ENCODE assay signal across 8 cellular contexts in genomic region chr4:1337376-1337831, GRCh38. TPM values are rescaled to one million over a fixed set of nuclear protein-coding genes. Genes with fewer than 3 reads are reported as not detected.
DNase-seq lines count a peak whose midpoint lies in the region; ATAC-seq and TF ChIP-seq lines count a peak whose summit lies in the region.

No MANE protein-coding gene starts in this region.

- H3K9ac ChIP-seq in DND-41 (ENCODE audit: low read depth, low read length) (no peak overlapping the region), mesenchymal stem cell (ENCODE audit: low read length) (no peak overlapping the region)

- H2BK12ac ChIP-seq in mesenchymal stem cell (ENCODE audit: low read length in 2 of 2): no peak overlapping the region

- no peak overlapping the region for H2BK5ac ChIP-seq in mesenchymal stem cell (ENCODE audit: low read depth, low read length, poor library complexity, severe bottlenecking)

- H4K20me1 ChIP-seq in DND-41 (ENCODE audit: insufficient read depth, low read length): peaks cover 18% of the 10 kb centered on the region; the same call in 1 of the 2 replicates

- ATAC-seq in DND-41 (ENCODE audit: insufficient read depth, low read depth) (peak; percentile 23; the same call in 1 of the 3 replicates), GM21717 (IDR thresholded peaks at IDR 0.05; ENCODE audit: unreplicated experiment) (no peak)

- no peak overlapping the region for H2BK120ac ChIP-seq in mesenchymal stem cell (ENCODE audit: low read depth, low read length)

- H3K14ac ChIP-seq in mesenchymal stem cell (ENCODE audit: low read length in 2 of 2): no peak overlapping the region

- DNase-seq in DND-41: no peak
- peak; percentile 75 for DNase-seq in activated CD4-positive, alpha-beta T cell treated with anti-CD3 and anti-CD28 coated beads, Interleukin-2, amount 10 ng/mL, durations not matched to agents 24 days and 14 days
- DNase-seq in stimulated activated CD4-positive, alpha-beta T cell treated with anti-CD3 and anti-CD28 coated beads, Interleukin-4, amount 100 ng/mL, for 1 hour: peak; percentile 55
- DNase-seq in mesenchymal stem cell: no peak
- DNase-seq in KG1 (lab: John Stamatoyannopoulos, UW): no peak
- no peak for DNase-seq in hippocampal formation (lab: John Stamatoyannopoulos, UW)

- H3K9me3 Mint-ChIP-seq in activated CD4-positive, alpha-beta T cell treated with anti-CD3 and anti-CD28 coated beads, Interleukin-2, amount 10 ng/mL, durations not matched to agents 24 days and 14 days: peaks cover 4% of the 10 kb centered on the region

- H3K27ac Mint-ChIP-seq in activated CD4-positive, alpha-beta T cell treated with anti-CD3 and anti-CD28 coated beads, Interleukin-2, amount 10 ng/mL, durations not matched to agents 24 days and 14 days: peak overlapping the region; percentile 74

- no peak overlapping the region for H4K8ac ChIP-seq in mesenchymal stem cell (ENCODE audit: low read length)

- no peak overlapping the region for H2BK15ac ChIP-seq in mesenchymal stem cell (ENCODE audit: low read depth, poor library complexity, severe bottlenecking)

- H3K27me3 ChIP-seq in DND-41 (ENCODE audit: insufficient read depth, low read length, poor library complexity): no peaks in the 10 kb centered on the region
- no peaks in the 10 kb centered on the region for H3K27me3 ChIP-seq in esophagus (ENCODE audit: control insufficient read depth in 1 of 2, insufficient read depth in 2 of 2, low read length in 2 of 2)
- H3K27me3 ChIP-seq in mesenchymal stem cell (ENCODE audit: control insufficient read depth in 1 of 2, insufficient read depth in 1 of 2, low read length in 2 of 2): no peaks in the 10 kb centered on the region

- H3K36me3 Mint-ChIP-seq in activated CD4-positive, alpha-beta T cell treated with anti-CD3 and anti-CD28 coated beads, Interleukin-2, amount 10 ng/mL, durations not matched to agents 24 days and 14 days (ENCODE audit: low read depth): peaks cover 55% of the 10 kb centered on the region

- H3K79me1 ChIP-seq in mesenchymal stem cell (replicated peaks; ENCODE audit: low read length, poor library complexity, severe bottlenecking): peaks cover 54% of the 10 kb centered on the region

- peaks cover 24% of the 10 kb centered on the region for H3K4me1 Mint-ChIP-seq in activated CD4-positive, alpha-beta T cell treated with anti-CD3 and anti-CD28 coated beads, Interleukin-2, amount 10 ng/mL, durations not matched to agents 24 days and 14 days

- 60 to 67% methylated on average over 11 of the region's 11 CpGs for WGBS in esophagus, 2 donors
- WGBS in mesenchymal stem cell: 55% methylated on average over 11 of the region's 11 CpGs

- H3K36me3 ChIP-seq in DND-41 (ENCODE audit: insufficient read depth, low read length) (peaks cover 81% of the 10 kb centered on the region), esophagus (ENCODE audit: control insufficient read depth in 2 of 2, insufficient read depth in 2 of 2, low read length in 1 of 2) (peaks cover 25 to 66% of the 10 kb centered on the region in 2 donors), mesenchymal stem cell (ENCODE audit: control insufficient read depth in 1 of 2, insufficient read depth in 2 of 2, low read depth in 1 of 2, low read length in 2 of 2) (peaks cover 82% of the 10 kb centered on the region in 2 experiments)

- H3K27ac ChIP-seq in DND-41 (ENCODE audit: low read length) (no peak overlapping the region), esophagus (ENCODE audit: low read depth in 2 of 2, low read length in 1 of 2) (peak overlapping the region; percentile 78 to 84), mesenchymal stem cell (ENCODE audit: low read length, poor library complexity, severe bottlenecking) (no peak overlapping the region)

- H3K23ac ChIP-seq in mesenchymal stem cell (ENCODE audit: low read length in 2 of 2): no peak overlapping the region

- H3K4me3 ChIP-seq in DND-41 (ENCODE audit: low read depth in 1 of 2, low read length in 2 of 2) (no peak overlapping the region), esophagus (ENCODE audit: low read depth in 1 of 2, low read length in 2 of 2) (no peak overlapping the region), mesenchymal stem cell (ENCODE audit: insufficient read depth in 1 of 2, low read depth in 1 of 2, low read length in 2 of 2) (no peak overlapping the region)

- intact Hi-C loops in activated CD4-positive, alpha-beta T cell treated with anti-CD3 and anti-CD28 coated beads, Interleukin-2, amount 10 ng/mL, durations not matched to agents 24 days and 14 days (cut with micrococcal nuclease): no loop called here

- no peak overlapping the region for H3K18ac ChIP-seq in mesenchymal stem cell (ENCODE audit: low read depth in 1 of 2, low read length in 2 of 2)

- H3K4me2 ChIP-seq in DND-41 (ENCODE audit: insufficient read depth, low read length): no peak overlapping the region
- no peak overlapping the region for H3K4me2 ChIP-seq in mesenchymal stem cell (ENCODE audit: low read length, poor library complexity, severe bottlenecking)

- H2AK5ac ChIP-seq in mesenchymal stem cell (ENCODE audit: low read length, severe bottlenecking): no peak overlapping the region

- H2AFZ ChIP-seq in DND-41 (ENCODE audit: low read depth, low read length) (no peak overlapping the region), mesenchymal stem cell (ENCODE audit: low read depth, low read length) (no peak overlapping the region)

- H3K9me3 ChIP-seq in DND-41 (ENCODE audit: insufficient read depth, low read length, severe bottlenecking) (no peaks in the 10 kb centered on the region), esophagus (ENCODE audit: control insufficient read depth in 2 of 2, insufficient read depth in 1 of 2, low read depth in 1 of 2, low read length in 1 of 2) (peaks cover 0 to 8% of the 10 kb centered on the region in 2 donors), mesenchymal stem cell (ENCODE audit: control insufficient read depth, low read length) (peaks cover 9% of the 10 kb centered on the region)

- no peak for TF ChIP-seq CTCF in DND-41 (IDR thresholded peaks at IDR 0.05; ENCODE audit: borderline replicate concordance, extremely low read depth, low read length, poor library complexity, severe bottlenecking)

- no peaks in the 10 kb centered on the region for H3K4me1 ChIP-seq in DND-41 (ENCODE audit: insufficient read depth, low read length)
- H3K4me1 ChIP-seq in esophagus (ENCODE audit: control insufficient read depth in 2 of 2, insufficient read depth in 2 of 2, low read length in 1 of 2): peaks cover 0 to 25% of the 10 kb centered on the region in 2 donors
- peaks cover 15% of the 10 kb centered on the region for H3K4me1 ChIP-seq in mesenchymal stem cell (ENCODE audit: control insufficient read depth, insufficient read depth, low read depth, low read length)

- 0 out of 2 replicates have a peak, but pooled peaks cover 4% of the 10 kb centered on the region for H3K79me2 ChIP-seq in DND-41 (ENCODE audit: insufficient read depth, low read length)

- no peak overlapping the region for H3K4me3 Mint-ChIP-seq in activated CD4-positive, alpha-beta T cell treated with anti-CD3 and anti-CD28 coated beads, Interleukin-2, amount 10 ng/mL, durations not matched to agents 24 days and 14 days

- H4K91ac ChIP-seq in mesenchymal stem cell (ENCODE audit: low read length): no peak overlapping the region

- H3K4ac ChIP-seq in mesenchymal stem cell (ENCODE audit: low read depth in 1 of 2, low read length in 2 of 2): no peak overlapping the region

- H3K27me3 Mint-ChIP-seq in activated CD4-positive, alpha-beta T cell treated with anti-CD3 and anti-CD28 coated beads, Interleukin-2, amount 10 ng/mL, durations not matched to agents 24 days and 14 days: no peaks in the 10 kb centered on the region

RNA-seq across cellular contexts. Expression of gene UVSSA, which starts 9.6 kb away (rescaled TPM):
- total RNA-seq in activated CD4-positive, alpha-beta T cell treated with anti-CD3 and anti-CD28 coated beads, Interleukin-2, amount 10 ng/mL, durations not matched to agents 24 days and 14 days: 28.3 and 28.4 TPM in 2 replicates
- 10 to 100 TPM in 1 of 2 donors, 1 to 10 TPM in 1; 4.8 to 13.0 TPM for polyA plus RNA-seq in esophagus
- polyA plus RNA-seq in mesenchymal stem cell (2013, experiment 1 of 2): 4.8 TPM
- 4.3 TPM for polyA plus RNA-seq in mesenchymal stem cell (2013, experiment 2 of 2)

RNA-seq across cellular contexts. Expression of gene MAEA, which starts 47.7 kb away (rescaled TPM):
- total RNA-seq in activated CD4-positive, alpha-beta T cell treated with anti-CD3 and anti-CD28 coated beads, Interleukin-2, amount 10 ng/mL, durations not matched to agents 24 days and 14 days: 61.3 and 62.6 TPM in 2 replicates
- 10 to 100 TPM; 43.3 to 54.3 TPM for polyA plus RNA-seq in esophagus
- 37.6 TPM for polyA plus RNA-seq in mesenchymal stem cell (2013, experiment 1 of 2)
- 37.1 TPM for polyA plus RNA-seq in mesenchymal stem cell (2013, experiment 2 of 2)

Comparison
In these comparisons a context has a peak if more than half of its experiments do, and no peak if none do; other contexts are left out.
1. DNase-seq: peak in activated CD4-positive, alpha-beta T cell treated with anti-CD3 and anti-CD28 coated beads, Interleukin-2, amount 10 ng/mL, durations not matched to agents 24 days and 14 days (single experiment) and stimulated activated CD4-positive, alpha-beta T cell treated with anti-CD3 and anti-CD28 coated beads, Interleukin-4, amount 100 ng/mL, for 1 hour (single experiment); none in DND-41 (single experiment), mesenchymal stem cell (single experiment), KG1 (single experiment) and hippocampal formation (0 of 2).
2. H3K27ac ChIP-seq: peak in esophagus (2 of 2); none in DND-41 (single experiment) and mesenchymal stem cell (single experiment).